13 cellular contexts compared by ENCODE assay signal in the genomic region with DNA sequence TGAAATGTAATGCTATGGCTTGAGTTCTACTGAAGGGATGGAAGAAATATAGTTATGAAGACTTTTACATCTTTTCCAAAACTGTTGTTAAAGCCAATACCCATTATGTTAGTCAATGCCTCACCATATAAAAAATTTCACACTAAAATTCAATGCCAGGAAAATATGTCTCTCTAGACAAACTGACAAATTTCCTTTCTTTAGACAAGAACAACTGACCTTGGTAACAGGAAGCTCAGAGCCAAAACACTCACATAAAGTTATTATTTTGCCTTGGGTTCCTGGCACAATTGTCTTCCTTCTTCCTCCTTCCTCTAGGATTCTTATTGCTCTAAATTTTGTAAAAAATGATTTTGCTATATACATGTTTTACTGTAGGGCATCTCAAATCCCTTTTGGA. TPM values are rescaled to one million over a fixed set of nuclear protein-coding genes. Genes with fewer than 3 reads are reported as not detected.
DNase-seq lines count a peak whose midpoint lies in the region; ATAC-seq and TF ChIP-seq lines count a peak whose summit lies in the region.
"Had no signal": no experiment of that assay in that cellular context is flagged by ENCODE, and none has a peak within 500 bp of the region (broad histone marks: within the 10 kb centered on the region; RNA-seq: fewer than 3 reads in every experiment).

No MANE protein-coding gene starts in this region.

- H3K27me3 ChIP-seq in CD8-positive, alpha-beta T cell (ENCODE audit: insufficient read depth, low read length), result no peaks in the 10 kb centered on the region
- H3K27me3 ChIP-seq in KMS-11 (ENCODE audit: insufficient read depth, low read depth), result no peaks in the 10 kb centered on the region
- no peaks in the 10 kb centered on the region for H3K27me3 ChIP-seq in WERI-Rb-1 (ENCODE audit: insufficient read depth, low read depth, severe bottlenecking)
- H3K27me3 ChIP-seq: heart right ventricle, suprapubic skin had no signal

- H3K9me3 ChIP-seq in CD8-positive, alpha-beta T cell (ENCODE audit: low read length), result no peaks in the 10 kb centered on the region
- H3K9me3 ChIP-seq in WERI-Rb-1 (ENCODE audit: severe bottlenecking), result no peaks in the 10 kb centered on the region
- H3K9me3 ChIP-seq: heart right ventricle, suprapubic skin had no signal

- no peaks in the 10 kb centered on the region for H3K9me3 Mint-ChIP-seq in CD8-positive, alpha-beta T cell
- no peaks in the 10 kb centered on the region for H3K9me3 Mint-ChIP-seq in activated naive CD8-positive, alpha-beta T cell treated with anti-CD3 and anti-CD28 coated beads, Interleukin-2, amount 50 U/mL, for 24 hours
- no peaks in the 10 kb centered on the region for H3K9me3 Mint-ChIP-seq in natural killer cell
- H3K9me3 Mint-ChIP-seq: nephron had no signal

- H3K4me3 ChIP-seq in CD8-positive, alpha-beta T cell (ENCODE audit: low read depth, low read length), result no peak overlapping the region
- no peak overlapping the region for H3K4me3 ChIP-seq in KMS-11 (IDR thresholded peaks at IDR 0.05; ENCODE audit: insufficient read depth, low read depth, low read length)
- no peak overlapping the region for H3K4me3 ChIP-seq in WERI-Rb-1 (ENCODE audit: low read depth, low read length)
- H3K4me3 ChIP-seq: heart right ventricle, suprapubic skin had no signal

- peak overlapping the region; percentile 54 for H3K27ac ChIP-seq in CD8-positive, alpha-beta T cell (ENCODE audit: low read depth, low read length)
- H3K27ac ChIP-seq in KMS-11 (peak overlapping the region; percentile 42), WERI-Rb-1 (no peak overlapping the region)
- H3K27ac ChIP-seq: suprapubic skin had no signal

- H3K27ac Mint-ChIP-seq in CD8-positive, alpha-beta T cell, result peak overlapping the region; percentile 85
- peak overlapping the region; percentile 72 for H3K27ac Mint-ChIP-seq in activated naive CD8-positive, alpha-beta T cell treated with anti-CD3 and anti-CD28 coated beads, Interleukin-2, amount 50 U/mL, for 24 hours
- peak overlapping the region; percentile 87 to 89 for H3K27ac Mint-ChIP-seq in natural killer cell

- no peaks in the 10 kb centered on the region for H3K79me2 ChIP-seq in KMS-11 (ENCODE audit: insufficient read depth, low read depth)

- H2AFZ ChIP-seq in KMS-11 (ENCODE audit: low read depth), result no peak overlapping the region

- peaks cover 77% of the 10 kb centered on the region for H3K36me3 Mint-ChIP-seq in CD8-positive, alpha-beta T cell
- peaks cover 55% of the 10 kb centered on the region for H3K36me3 Mint-ChIP-seq in activated naive CD8-positive, alpha-beta T cell treated with anti-CD3 and anti-CD28 coated beads, Interleukin-2, amount 50 U/mL, for 24 hours (ENCODE audit: low read depth)
- H3K36me3 Mint-ChIP-seq in natural killer cell, result peaks cover 13% of the 10 kb centered on the region

- H4K20me1 ChIP-seq in KMS-11 (ENCODE audit: insufficient read depth), result no peaks in the 10 kb centered on the region

- ATAC-seq in CD8-positive, alpha-beta T cell, result no peak
- no peak for ATAC-seq in activated naive CD8-positive, alpha-beta T cell treated with anti-CD3 and anti-CD28 coated beads, Interleukin-2, amount 50 U/mL, for 24 hours
- ATAC-seq in natural killer cell (no peak), HG03565 (IDR thresholded peaks at IDR 0.05; ENCODE audit: unreplicated experiment) (no peak)
- ATAC-seq: esophagus mucosa, sciatic nerve had no signal

- H3K4me1 Mint-ChIP-seq in CD8-positive, alpha-beta T cell (ENCODE audit: low read depth), result peaks cover 29% of the 10 kb centered on the region
- H3K4me1 Mint-ChIP-seq in activated naive CD8-positive, alpha-beta T cell treated with anti-CD3 and anti-CD28 coated beads, Interleukin-2, amount 50 U/mL, for 24 hours, result peaks cover 25% of the 10 kb centered on the region
- H3K4me1 Mint-ChIP-seq in natural killer cell, result peaks cover 24 to 26% of the 10 kb centered on the region in 2 donors
- H3K4me1 Mint-ChIP-seq: nephron had no signal

- no peaks in the 10 kb centered on the region for H3K27me3 Mint-ChIP-seq in CD8-positive, alpha-beta T cell (ENCODE audit: low read depth)
- H3K27me3 Mint-ChIP-seq in activated naive CD8-positive, alpha-beta T cell treated with anti-CD3 and anti-CD28 coated beads, Interleukin-2, amount 50 U/mL, for 24 hours, result no peaks in the 10 kb centered on the region
- no peaks in the 10 kb centered on the region for H3K27me3 Mint-ChIP-seq in natural killer cell (ENCODE audit: low read depth in 2 of 2)

- peak overlapping the region; percentile 76 for H3K4me2 ChIP-seq in KMS-11

- H3K4me3 Mint-ChIP-seq in CD8-positive, alpha-beta T cell, result peak overlapping the region; percentile 32
- no peak overlapping the region for H3K4me3 Mint-ChIP-seq in activated naive CD8-positive, alpha-beta T cell treated with anti-CD3 and anti-CD28 coated beads, Interleukin-2, amount 50 U/mL, for 24 hours
- no peak overlapping the region for H3K4me3 Mint-ChIP-seq in natural killer cell
- H3K4me3 Mint-ChIP-seq: nephron had no signal

- H3K4me1 ChIP-seq in CD8-positive, alpha-beta T cell (ENCODE audit: insufficient read depth, low read length), result peaks cover 20% of the 10 kb centered on the region
- H3K4me1 ChIP-seq in KMS-11 (ENCODE audit: low read depth, poor library complexity, severe bottlenecking), result peaks cover 27% of the 10 kb centered on the region
- H3K4me1 ChIP-seq: suprapubic skin had no signal

- DNase-seq in CD8-positive, alpha-beta T cell, result no peak
- no peak for DNase-seq in activated naive CD8-positive, alpha-beta T cell treated with anti-CD3 and anti-CD28 coated beads, Interleukin-2, amount 50 U/mL, for 24 hours
- DNase-seq in natural killer cell, result no peak
- DNase-seq in stimulated activated CD4-positive, alpha-beta T cell treated with anti-CD3 and anti-CD28 coated beads, Interleukin-12 subunit alpha, Interleukin-12 subunit beta, amount 100 ng/mL, for 4 hours, result no peak
- no peak for DNase-seq in WERI-Rb-1
- DNase-seq: COR-L47 had no signal

- no peak for TF ChIP-seq CTCF in CD8-positive, alpha-beta T cell (IDR thresholded peaks at IDR 0.05)
- TF ChIP-seq CTCF in KMS-11 (conservative IDR thresholded peaks at IDR 0.05; ENCODE audit: low read depth, low read length) (no peak), natural killer cell (IDR thresholded peaks at IDR 0.05) (no peak), WERI-Rb-1 (IDR thresholded peaks at IDR 0.05; ENCODE audit: low read depth, low read length) (no peak)

- intact Hi-C loops in CD8-positive, alpha-beta T cell (cut with DNase I, micrococcal nuclease), result no loop called here
- intact Hi-C loops in natural killer cell (cut with micrococcal nuclease), result no loop called here

- peaks cover 19% of the 10 kb centered on the region for H3K36me3 ChIP-seq in CD8-positive, alpha-beta T cell (ENCODE audit: insufficient read depth, low read length)
- H3K36me3 ChIP-seq in KMS-11 (ENCODE audit: insufficient read depth) (0 out of 2 replicates have a peak, but pooled peaks cover 3% of the 10 kb centered on the region), WERI-Rb-1 (peaks cover 28% of the 10 kb centered on the region)

- POLR2A ChIA-PET in CD8-positive, alpha-beta T cell (lab: Charles Lee), result no interaction called here

- CTCF ChIA-PET in CD8-positive, alpha-beta T cell (lab: Charles Lee), result no interaction called here

- no peak overlapping the region for H3K9ac ChIP-seq in KMS-11

RNA-seq across cellular contexts. Expression of gene INTS14, which starts 26.7 kb away (rescaled TPM):
- total RNA-seq in CD8-positive, alpha-beta T cell, result 10 to 100 TPM; 26.7 to 28.6 TPM
- total RNA-seq in natural killer cell, result 10 to 100 TPM; 23.5 to 33.6 (median 26.4) TPM

RNA-seq across cellular contexts. Expression of gene SLC24A1, which starts 37.5 kb away (rescaled TPM):
- 1 to 10 TPM; 1.3 to 1.5 TPM for total RNA-seq in CD8-positive, alpha-beta T cell
- total RNA-seq in natural killer cell, result 10 to 100 TPM in 1 of 3 donors, 1 to 10 TPM in 2; 6.9 to 12.5 (median 7.8) TPM

RNA-seq across cellular contexts. Expression of gene HACD3, which starts 54.0 kb away (rescaled TPM):
- 10 to 100 TPM; 16.8 to 17.0 TPM for total RNA-seq in CD8-positive, alpha-beta T cell
- total RNA-seq in natural killer cell, result 10 to 100 TPM; 13.5 to 24.7 (median 15.1) TPM
